Comparison of ENCODE assay signal across 11 cellular contexts in genomic region chr2:131168578-131168977, GRCh38. TPM values are rescaled to one million over a fixed set of nuclear protein-coding genes. Genes with fewer than 3 reads are reported as not detected.
"Had no signal": no experiment of that assay in that cellular context is flagged by ENCODE, and none has a peak within 500 bp of the region (broad histone marks: within the 10 kb centered on the region; RNA-seq: fewer than 3 reads in every experiment).

No MANE protein-coding gene starts in this region.

- H3K27ac Mint-ChIP-seq: GM23338, H9, HFFc6 had no signal

- H3K4me1 Mint-ChIP-seq: H9 had no signal

- H3K4me3 ChIP-seq: GM23248, GM23338, HAP-1 had no signal

- H3K36me3 ChIP-seq: HAP-1 had no signal

- H3K9me3 Mint-ChIP-seq: GM23338, H9, HFFc6 had no signal

- DNase-seq: GM23248, GOT3, H7, H9, HCEC 1CT, HFFc6 had no signal

- H3K4me3 Mint-ChIP-seq: GM23338, H9, HFFc6 had no signal

- ATAC-seq: GM23338, HCT116 had no signal

- FAIRE-seq: H1, H54 had no signal

- H3K9me3 ChIP-seq: HAP-1 had no signal

- H3K4me1 ChIP-seq: HAP-1 had no signal

- H3K27ac ChIP-seq: GM23248 had no signal

RNA-seq across cellular contexts. Expression of gene POTEE, which starts 40.8 kb away (rescaled TPM):
- total RNA-seq: GM23248 had no signal
